Comparison of ENCODE assay signal across 18 cellular contexts in genomic region chr6:168192195-168192900, GRCh38.
DNase-seq lines count a peak whose midpoint lies in the region; TF ChIP-seq lines count a peak whose summit lies in the region.
"Had no signal": no experiment of that assay in that cellular context is flagged by ENCODE, and none has a peak within 500 bp of the region (broad histone marks: within the 10 kb centered on the region; RNA-seq: fewer than 3 reads in every experiment).

No MANE protein-coding gene starts in this region.

- peak; percentile 90 for DNase-seq in A673 (ENCODE audit: low spot score)
- DNase-seq in NCI-H1092 (lab: John Stamatoyannopoulos, UW), result peak; percentile 66
- DNase-seq in NCI-H69 (lab: John Stamatoyannopoulos, UW), result peak; percentile 78
- DNase-seq in islet precursor cell, result peak; percentile 39
- no peak for DNase-seq in activated CD4-positive, alpha-beta T cell treated with anti-CD3 and anti-CD28 coated beads for 4 hours
- no peak for DNase-seq in activated CD4-positive, alpha-beta T cell treated with anti-CD3 and anti-CD28 coated beads, Interleukin-2, amount 50 U/mL, for 1 hour
- no peak for DNase-seq in T-helper 1 cell
- no peak for DNase-seq in GM10248 (ENCODE audit: extremely low spot score)
- DNase-seq: activated CD4-positive, alpha-beta T cell treated with anti-CD3 and anti-CD28 coated beads for 1 hour; activated naive CD4-positive, alpha-beta T cell; anterior cingulate cortex; GF-D8; NCI-H1930; SHP77 treated with DMSO at 0.1 percent for 48 hours; T1000 had no signal

- intact Hi-C loops in A673 (cut with micrococcal nuclease; ENCODE audit: unreplicated experiment), result no loop called here

- no peak overlapping the region for H3K4me3 ChIP-seq in A673 (ENCODE audit: low read depth, low read length, poor library complexity, severe bottlenecking)
- H3K4me3 ChIP-seq: lung, right atrium auricular region had no signal

- peak overlapping the region; percentile 64 for H3K27ac ChIP-seq in A673 (ENCODE audit: low read depth, low read length, poor library complexity, severe bottlenecking)
- H3K27ac ChIP-seq: epithelial cell of prostate, right atrium auricular region had no signal

- H3K27me3 ChIP-seq in A673 (replicated peaks; ENCODE audit: insufficient read depth, low read depth, low read length, poor library complexity), result no peaks in the 10 kb centered on the region
- H3K27me3 ChIP-seq: right atrium auricular region had no signal

- CTCF ChIA-PET in A673 (lab: Charles Lee), result no interaction called here
- CTCF ChIA-PET in GM10248 (lab: Yijun Ruan, JAX), result no interaction called here

- H3K4me1 ChIP-seq in A673 (ENCODE audit: insufficient read depth, low read length, poor library complexity, severe bottlenecking), result peaks cover 35% of the 10 kb centered on the region
- H3K4me1 ChIP-seq: right atrium auricular region had no signal

- no peaks in the 10 kb centered on the region for H3K36me3 ChIP-seq in A673 (ENCODE audit: insufficient read depth, low read length, poor library complexity, severe bottlenecking)
- H3K36me3 ChIP-seq: right atrium auricular region had no signal

- TSS peak; percentile 71 for BruUV-seq in A673 (replicated peaks; lab: Mats Ljungman, UMichigan)

- peaks cover 2% of the 10 kb centered on the region for H3K9me3 ChIP-seq in A673 (ENCODE audit: low read depth, low read length, poor library complexity, severe bottlenecking)
- H3K9me3 ChIP-seq: right atrium auricular region had no signal

- no peak for TF ChIP-seq CTCF in A673 (conservative IDR thresholded peaks at IDR 0.05; ENCODE audit: low read depth, low read length)
- TF ChIP-seq CTCF in GM10248 (IDR thresholded peaks at IDR 0.05; ENCODE audit: control extremely low read depth, extremely low read depth, low read depth, missing control alignments), result no peak

- POLR2A ChIA-PET in A673 (lab: Charles Lee; ENCODE audit: low non-redundant PET) (no interaction called here), GM10248 (lab: Yijun Ruan, JAX) (no interaction called here)

Comparison
In these comparisons a context has a peak if more than half of its experiments do, and no peak if none do; other contexts are left out.
1. DNase-seq: peak in A673 (single experiment), NCI-H1092 (single experiment), NCI-H69 (single experiment) and islet precursor cell (single experiment); none in activated CD4-positive, alpha-beta T cell treated with anti-CD3 and anti-CD28 coated beads for 4 hours (0 of 2), activated CD4-positive, alpha-beta T cell treated with anti-CD3 and anti-CD28 coated beads, Interleukin-2, amount 50 U/mL, for 1 hour (single experiment), T-helper 1 cell (0 of 5) and GM10248 (single experiment).